ENCODE assay signal across 8 cellular contexts in the genomic region with DNA sequence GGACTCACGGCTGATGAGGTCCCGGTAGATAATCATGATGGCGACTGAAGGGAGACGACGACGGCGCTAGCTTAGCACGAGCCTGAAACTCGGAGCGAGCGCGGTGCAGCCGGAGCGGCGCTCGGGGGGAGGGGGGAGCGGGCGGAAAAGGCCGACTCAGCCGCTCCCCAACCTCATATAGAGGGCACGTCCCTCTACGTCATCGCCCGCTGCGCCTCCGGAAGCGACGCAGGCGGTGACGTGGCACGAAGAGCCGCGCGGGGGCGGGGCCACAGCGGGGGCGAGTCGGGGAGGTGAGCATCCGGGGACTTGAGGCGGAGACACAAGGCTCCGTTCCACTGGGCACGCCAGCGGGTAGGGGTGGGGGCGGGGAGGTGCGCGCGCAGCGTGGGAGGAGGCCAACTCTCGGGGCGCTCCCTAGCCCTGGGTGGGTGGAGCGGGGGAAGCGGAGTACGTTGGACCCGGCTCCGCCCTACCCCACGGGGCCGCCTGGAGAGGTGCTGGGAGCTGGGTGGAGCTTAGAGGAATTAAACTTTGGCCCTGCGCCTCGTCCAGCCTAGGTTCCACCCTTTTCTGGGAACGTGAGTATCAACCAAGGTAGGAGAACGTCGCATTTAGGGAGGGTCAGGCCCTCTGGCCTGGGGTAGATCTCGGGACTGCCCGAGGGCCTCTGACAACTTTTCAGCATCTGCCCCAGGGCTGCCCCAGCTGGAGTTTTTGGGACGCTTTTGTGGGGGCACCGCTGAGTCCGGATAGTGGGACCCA. TPM values are rescaled to one million over a fixed set of nuclear protein-coding genes. Genes with fewer than 3 reads are reported as not detected.
DNase-seq lines count a peak whose midpoint lies in the region; ATAC-seq and TF ChIP-seq lines count a peak whose summit lies in the region.

Gene TPT1, minus strand, starts transcription at position 150 of the 765 bp plus-strand sequence. Its CDS starts 114 bp downstream, at position 36.

- 0 out of 2 replicates have a peak, but pooled peaks cover 4% of the 10 kb centered on the region for H3F3A ChIP-seq in OCI-LY1 (ENCODE audit: insufficient read depth, low read length)

- H3K27me3 Mint-ChIP-seq in Calu3 (ENCODE audit: unreplicated experiment) (no peaks in the 10 kb centered on the region), endothelial cell (ENCODE audit: unreplicated experiment) (peaks cover 8% of the 10 kb centered on the region)

- BruUV-seq in Calu3 (replicated peaks; lab: Mats Ljungman, UMichigan), result no TSS peak

- H3K9me3 Mint-ChIP-seq in Calu3 (ENCODE audit: low read depth, unreplicated experiment) (no peaks in the 10 kb centered on the region), endothelial cell (ENCODE audit: unreplicated experiment) (no peaks in the 10 kb centered on the region)

- H3K4me3 ChIP-seq in HUES64 (ENCODE audit: low read length) (peak within 1 kb of the TSS; percentile 89), OCI-LY1 (ENCODE audit: low read depth, low read length, poor library complexity, severe bottlenecking) (peak within 1 kb of the TSS; percentile 89)

- H3K27ac ChIP-seq in HUES64 (ENCODE audit: low read depth, low read length) (peak within 1 kb of the TSS; percentile 100), OCI-LY1 (ENCODE audit: low read depth, low read length, poor library complexity, severe bottlenecking) (peak within 1 kb of the TSS; percentile 55)

- H4K20me1 ChIP-seq in OCI-LY1 (ENCODE audit: insufficient read depth, low read length), result no peaks in the 10 kb centered on the region

- CTCF ChIA-PET in Calu3 (lab: Charles Lee), result interaction anchor here (0.6 to 2.9 kb wide), 6 partner anchors 10 to 53 kb away, joined by 4 to 13 read pairs (median 6); no protein-coding TSS in a partner anchor

- H3K27me3 ChIP-seq in HUES64 (ENCODE audit: insufficient read depth, low read length) (no peaks in the 10 kb centered on the region), OCI-LY1 (ENCODE audit: insufficient read depth, low read length) (no peaks in the 10 kb centered on the region)

- peak within 1 kb of the TSS; percentile 87 for H3K4me2 ChIP-seq in OCI-LY1 (ENCODE audit: low read length)

- no peaks in the 10 kb centered on the region for H3K9me2 ChIP-seq in OCI-LY1 (ENCODE audit: low read depth, low read length)

- intact Hi-C loops in Calu3 (cut with micrococcal nuclease; ENCODE audit: unreplicated experiment), result no loop called here

- H3K9me3 ChIP-seq in HUES64 (ENCODE audit: insufficient read depth, low read depth, low read length), result no peaks in the 10 kb centered on the region
- no peaks in the 10 kb centered on the region for H3K9me3 ChIP-seq in OCI-LY1 (ENCODE audit: low read length)

- peaks cover 21% of the 10 kb centered on the region for H3K4me1 Mint-ChIP-seq in Calu3 (ENCODE audit: low read depth, unreplicated experiment)
- peaks cover 43% of the 10 kb centered on the region for H3K4me1 Mint-ChIP-seq in endothelial cell (ENCODE audit: unreplicated experiment)

- DNase-seq in Calu3 (peak; percentile 96), endothelial cell (ENCODE audit: low spot score) (peak; percentile 99), middle frontal gyrus (ENCODE audit: extremely low spot score, low spot score) (peak; percentile 97)
- peak; percentile 100 for DNase-seq in activated CD8-positive, alpha-beta memory T cell treated with anti-CD3 and anti-CD28 coated beads, Interleukin-2, amount 50 U/mL, for 48 hours
- peak; percentile 99 for DNase-seq in stimulated activated CD8-positive, alpha-beta memory T cell treated with anti-CD3 and anti-CD28 coated beads, Interleukin-2, amount 100 ng/mL, for 48 hours (ENCODE audit: low read depth in 2 of 2)

- peak within 1 kb of the TSS; percentile 87 for H3K27ac Mint-ChIP-seq in Calu3 (ENCODE audit: unreplicated experiment)
- peak within 1 kb of the TSS; percentile 99 for H3K27ac Mint-ChIP-seq in endothelial cell (ENCODE audit: unreplicated experiment)

- H3K9ac ChIP-seq in HUES64 (ENCODE audit: low read depth, low read length) (peak within 1 kb of the TSS; percentile 99), OCI-LY1 (ENCODE audit: low read length) (peak within 1 kb of the TSS; percentile 94)

- H3K4me3 Mint-ChIP-seq in Calu3 (ENCODE audit: low read depth, unreplicated experiment), result peak within 1 kb of the TSS; percentile 95
- H3K4me3 Mint-ChIP-seq in endothelial cell (ENCODE audit: unreplicated experiment), result peak within 1 kb of the TSS; percentile 97

- H3K36me3 ChIP-seq in HUES64 (ENCODE audit: insufficient read depth, low read length), result peaks cover 51% of the 10 kb centered on the region
- H3K36me3 ChIP-seq in OCI-LY1 (ENCODE audit: insufficient read depth, low read length), result peaks cover 52% of the 10 kb centered on the region

- ATAC-seq in GM21447 (IDR thresholded peaks at IDR 0.05; ENCODE audit: unreplicated experiment), result peak; percentile 83

- under 1% methylated on average over 67 of the region's 67 CpGs for WGBS in HUES64

- TF ChIP-seq CTCF in Calu3 (IDR thresholded peaks at IDR 0.05; ENCODE audit: unreplicated experiment) (no peak), OCI-LY1 (IDR thresholded peaks at IDR 0.05; ENCODE audit: low read length) (no peak), endothelial cell (IDR thresholded peaks at IDR 0.05; ENCODE audit: unreplicated experiment) (no peak)

- peaks cover 84% of the 10 kb centered on the region for H3K36me3 Mint-ChIP-seq in Calu3 (ENCODE audit: insufficient read depth, unreplicated experiment)
- H3K36me3 Mint-ChIP-seq in endothelial cell (ENCODE audit: low read depth, unreplicated experiment), result peaks cover 42% of the 10 kb centered on the region

- peaks cover 14% of the 10 kb centered on the region for H3K4me1 ChIP-seq in HUES64 (ENCODE audit: insufficient read depth, low read length)
- peaks cover 27% of the 10 kb centered on the region for H3K4me1 ChIP-seq in OCI-LY1 (ENCODE audit: insufficient read depth, low read length, severe bottlenecking)

- no peak within 1 kb of the TSS for H2AFZ ChIP-seq in OCI-LY1 (ENCODE audit: low read length)

- peaks cover 30% of the 10 kb centered on the region; the same call in 1 of the 2 replicates for H3K79me2 ChIP-seq in OCI-LY1 (ENCODE audit: insufficient read depth, low read length)

RNA-seq across cellular contexts. Expression of gene TPT1, which starts in this region (rescaled TPM):
- 1,364 and 1,652 TPM in 2 replicates for total RNA-seq in Calu3 (2022)
- polyA plus RNA-seq in HUES64 (2013, experiment 1 of 2), result 1,723 TPM
- 1,939 TPM for polyA plus RNA-seq in HUES64 (2013, experiment 2 of 2)
- total RNA-seq in endothelial cell (ENCODE audit: unreplicated experiment), result 7,126 TPM

Comparison
In these comparisons a context has a peak if more than half of its experiments do, and no peak if none do; other contexts are left out.
1. Peak in every context shown above with its lines: DNase-seq, ATAC-seq, H3K4me3 ChIP-seq and H3K27ac ChIP-seq.